ENCODE assay signal across 20 cellular contexts in the genomic region with DNA sequence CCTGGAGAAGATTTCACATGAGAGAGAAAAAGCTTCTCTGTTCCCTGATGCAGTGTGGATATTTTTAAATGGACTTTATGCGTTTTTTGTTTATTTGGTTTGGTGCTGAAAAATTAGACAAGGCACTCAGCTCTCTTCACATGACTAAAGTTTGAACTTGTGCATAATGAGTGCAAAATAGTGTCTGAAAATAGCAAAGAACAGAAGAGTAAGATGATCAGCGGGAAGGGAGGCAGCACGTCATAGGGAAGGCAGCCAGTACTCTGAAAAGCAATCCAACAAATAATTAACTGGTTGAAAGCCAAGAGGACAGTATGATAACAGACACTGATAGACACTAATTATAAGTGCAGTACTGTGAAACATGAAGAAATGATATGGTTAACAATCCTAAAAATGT. TPM values are rescaled to one million over a fixed set of nuclear protein-coding genes. Genes with fewer than 3 reads are reported as not detected.
DNase-seq lines count a peak whose midpoint lies in the region; ATAC-seq and TF ChIP-seq lines count a peak whose summit lies in the region.
"Had no signal": no experiment of that assay in that cellular context is flagged by ENCODE, and none has a peak within 500 bp of the region (broad histone marks: within the 10 kb centered on the region; RNA-seq: fewer than 3 reads in every experiment).

No MANE protein-coding gene starts in this region.

- intact Hi-C loops in left cardiac atrium (cut with DNase I): no loop called here
- intact Hi-C loops in psoas muscle (cut with DNase I): no loop called here
- intact Hi-C loops in ascending aorta (cut with DNase I): no loop called here

- H3K4me3 ChIP-seq in GM23248: no peak overlapping the region
- H3K4me3 ChIP-seq in psoas muscle: no peak overlapping the region
- H3K4me3 ChIP-seq in ascending aorta: no peak overlapping the region
- H3K4me3 ChIP-seq: pancreas, smooth muscle cell had no signal

- WGBS in GM23248 (ENCODE audit: low coverage in 1 of 2, low lambda C conversion rate in 2 of 2, missing lambda C conversion rate in 2 of 2), 2 experiments: 6 to 11% methylated on average over 3 of the region's 3 CpGs
- WGBS in psoas muscle, 3 donors: 4 to 11% (median 11%) methylated on average over 3 of the region's 3 CpGs

- in situ Hi-C loops in GM23248 (cut with MboI): no loop called here

- H3K9me3 ChIP-seq in GM23248 (ENCODE audit: low read depth) (no peaks in the 10 kb centered on the region), psoas muscle (no peaks in the 10 kb centered on the region), ascending aorta (no peaks in the 10 kb centered on the region)
- H3K9me3 ChIP-seq: pancreas had no signal

- no peak overlapping the region for H3K9ac ChIP-seq in GM23248

- H3K4me1 Mint-ChIP-seq in brain: peaks cover 30% of the 10 kb centered on the region

- peak overlapping the region in 4 of 5 experiments; percentile 1 to 61 (median 32) for H3K27ac Mint-ChIP-seq in brain
- H3K27ac Mint-ChIP-seq: activated naive CD8-positive, alpha-beta T cell treated with anti-CD3 and anti-CD28 coated beads, Interleukin-2, amount 10 ng/mL, durations not matched to agents 7 days and 5 days; effector memory CD8-positive, alpha-beta T cell; H9 had no signal

- no peaks in the 10 kb centered on the region for H3K36me3 Mint-ChIP-seq in brain
- H3K36me3 Mint-ChIP-seq: activated naive CD8-positive, alpha-beta T cell treated with anti-CD3 and anti-CD28 coated beads, Interleukin-2, amount 10 ng/mL, durations not matched to agents 7 days and 5 days had no signal

- ATAC-seq in left cardiac atrium (peak; percentile 60 to 72), psoas muscle (no peak), HG03280 (IDR thresholded peaks at IDR 0.05; ENCODE audit: unreplicated experiment) (no peak), HG02970 (IDR thresholded peaks at IDR 0.05; ENCODE audit: low FRiP score, unreplicated experiment) (no peak)
- ATAC-seq: activated CD4-positive, CD25-positive, alpha-beta regulatory T cell treated with anti-CD3 and anti-CD28 coated beads, Interleukin-2, amount 50 U/mL, for 24 hours; effector memory CD8-positive, alpha-beta T cell had no signal

- no peaks in the 10 kb centered on the region for H4K20me1 ChIP-seq in GM23248 (ENCODE audit: insufficient read depth)

- H3K27me3 ChIP-seq in GM23248 (replicated peaks; ENCODE audit: insufficient read depth) (no peaks in the 10 kb centered on the region), psoas muscle (ENCODE audit: insufficient read depth in 3 of 3, low read length in 2 of 3) (peaks cover 0 to 29% (median 0%) of the 10 kb centered on the region in 3 donors), ascending aorta (no peaks in the 10 kb centered on the region)
- H3K27me3 ChIP-seq: pancreas had no signal

- H3K27ac ChIP-seq in GM23248 (no peak overlapping the region), psoas muscle (peak overlapping the region; percentile 1), ascending aorta (no peak overlapping the region)
- H3K27ac ChIP-seq: pancreas had no signal

- H3K9me2 ChIP-seq in GM23248 (ENCODE audit: insufficient read depth): no peaks in the 10 kb centered on the region

- no peaks in the 10 kb centered on the region for H3K27me3 Mint-ChIP-seq in brain

- no peaks in the 10 kb centered on the region for H3K79me2 ChIP-seq in GM23248 (ENCODE audit: insufficient read depth)

- H3K9me3 Mint-ChIP-seq in brain: peaks cover 10 to 32% (median 12%) of the 10 kb centered on the region in 5 experiments
- H3K9me3 Mint-ChIP-seq: effector memory CD8-positive, alpha-beta T cell had no signal

- no peak for TF ChIP-seq CTCF in brain (conservative IDR thresholded peaks at IDR 0.05)
- TF ChIP-seq CTCF in psoas muscle (IDR thresholded peaks at IDR 0.05): no peak
- no peak for TF ChIP-seq CTCF in ascending aorta (IDR thresholded peaks at IDR 0.05)

- peaks cover 11% of the 10 kb centered on the region for H3F3A ChIP-seq in GM23248 (ENCODE audit: insufficient read depth)

- H2AFZ ChIP-seq in GM23248: peak overlapping the region; percentile 79; the same call in 1 of the 2 replicates

- no peaks in the 10 kb centered on the region for H3K36me3 ChIP-seq in GM23248 (ENCODE audit: low read depth)
- H3K36me3 ChIP-seq in psoas muscle (ENCODE audit: insufficient read depth in 1 of 2, low read depth in 1 of 2): no peaks in the 10 kb centered on the region
- H3K36me3 ChIP-seq in ascending aorta: no peaks in the 10 kb centered on the region
- H3K36me3 ChIP-seq: pancreas had no signal

- peak; percentile 29 for DNase-seq in GM23248
- no peak for DNase-seq in left cardiac atrium
- no peak for DNase-seq in psoas muscle
- no peak for DNase-seq in ascending aorta (ENCODE audit: low spot score in 2 of 2)
- no peak for DNase-seq in MV-4-11 (lab: John Stamatoyannopoulos, UW)
- DNase-seq: activated naive CD8-positive, alpha-beta T cell treated with anti-CD3 and anti-CD28 coated beads, Interleukin-2, amount 10 ng/mL, durations not matched to agents 7 days and 5 days; central memory CD4-positive, alpha-beta T cell; effector memory CD8-positive, alpha-beta T cell; foreskin melanocyte; H9; NCI-H2081; NCI-H524; pancreas; SIG-M5; stimulated activated CD4-positive, alpha-beta T cell treated with anti-CD3 and anti-CD28 coated beads, Interleukin-4, amount 100 ng/mL, for 24 hours had no signal

- peak overlapping the region in 3 of 5 experiments; percentile 1 to 2 (median 1) for H3K4me3 Mint-ChIP-seq in brain
- H3K4me3 Mint-ChIP-seq: activated naive CD8-positive, alpha-beta T cell treated with anti-CD3 and anti-CD28 coated beads, Interleukin-2, amount 10 ng/mL, durations not matched to agents 7 days and 5 days; effector memory CD8-positive, alpha-beta T cell; H9 had no signal

- H3K4me2 ChIP-seq in GM23248 (ENCODE audit: unreplicated experiment): peak overlapping the region; percentile 78
- H3K4me2 ChIP-seq: smooth muscle cell had no signal

- H3K4me1 ChIP-seq in GM23248 (ENCODE audit: insufficient read depth): peaks cover 17% of the 10 kb centered on the region
- peaks cover 3% of the 10 kb centered on the region for H3K4me1 ChIP-seq in psoas muscle
- no peaks in the 10 kb centered on the region for H3K4me1 ChIP-seq in ascending aorta
- H3K4me1 ChIP-seq: pancreas had no signal

RNA-seq across cellular contexts. Expression of a gene that starts 46.6 kb away (rescaled TPM):
- 20.1 and 44.5 TPM in 2 replicates for total RNA-seq in GM23248 (2014; rRNA removed; shearing (Covaris generic))
- polyA plus RNA-seq in GM23248 (2016; fragmentation: Nextera tagmentation; extraction: Ambion mirVana) (39.3 and 41.8 TPM in 2 replicates), brain (ENCODE audit: insufficient read depth, low read depth, low replicate concordance) (39.5 TPM), psoas muscle (1 to 10 TPM; 1.4 to 6.0 (median 1.9) TPM)
- total RNA-seq in left cardiac atrium (1 to 10 TPM; 6.9 to 7.9 TPM), psoas muscle (1 to 10 TPM; 1.4 to 5.2 (median 3.2) TPM), ascending aorta (not detected)

Comparison
In these comparisons a context has a peak if more than half of its experiments do, and no peak if none do; other contexts are left out.
1. ATAC-seq: peak in left cardiac atrium (2 of 2); none in psoas muscle (0 of 4), HG03280 (single experiment) and HG02970 (single experiment).